In genomic region chr15:68480296-68480695, GRCh38 we compare ENCODE assay signal across 17 cellular contexts.
"Had no signal": no experiment of that assay in that cellular context is flagged by ENCODE, and none has a peak within 500 bp of the region (broad histone marks: within the 10 kb centered on the region; RNA-seq: fewer than 3 reads in every experiment).

No MANE protein-coding gene starts in this region.

- DNase-seq: activated CD4-positive, alpha-beta memory T cell treated with anti-CD3 and anti-CD28 coated beads for 36 hours; activated CD4-positive, alpha-beta T cell treated with anti-CD3 and anti-CD28 coated beads for 1 hour; activated CD8-positive, alpha-beta memory T cell treated with anti-CD3 and anti-CD28 coated beads, Interleukin-2, amount 10 ng/mL, durations not matched to agents 7 days and 5 days; activated naive CD4-positive, alpha-beta T cell treated with anti-CD3 and anti-CD28 coated beads, Interleukin-2, amount 10 ng/mL, durations not matched to agents 7 days and 5 days; activated T-cell treated with anti-CD3 and anti-CD28 coated beads, Interleukin-2, amount 50 U/mL, for 24 hours; body of pancreas; left colon; naive B cell; SHP77; SK-N-SH; spleen; stimulated activated CD4-positive, alpha-beta T cell treated with anti-CD3 and anti-CD28 coated beads, Interleukin-2, amount 100 ng/mL, for 24 hours; thyroid gland had no signal

- H3K36me3 ChIP-seq: spleen, thyroid gland had no signal

- H3K9ac ChIP-seq: parathyroid adenoma, SK-N-SH had no signal

- ATAC-seq: activated CD8-positive, alpha-beta memory T cell treated with anti-CD3 and anti-CD28 coated beads, Interleukin-2, amount 10 ng/mL, durations not matched to agents 7 days and 5 days; left colon had no signal

- FAIRE-seq: islet of Langerhans had no signal

- H3K4me3 ChIP-seq: body of pancreas, spleen, thyroid gland had no signal

- H3K27ac ChIP-seq: body of pancreas, epithelial cell of prostate, parathyroid adenoma, spleen, thyroid gland, VCaP had no signal

- H3K4me1 ChIP-seq: body of pancreas, parathyroid adenoma, thyroid gland had no signal

- H3K27me3 ChIP-seq: body of pancreas, thyroid gland had no signal

- H3K9me3 ChIP-seq: body of pancreas, SK-N-SH, spleen, thyroid gland had no signal
